16 cellular contexts compared by ENCODE assay signal in genomic region chr16:89412811-89413210, GRCh38.
A peak's percentile ranks its signal among the peaks of the same experiment; 100 is the strongest.
DNase-seq lines count a peak whose midpoint lies in the region; ATAC-seq and TF ChIP-seq lines count a peak whose summit lies in the region.
"Had no signal": no experiment of that assay in that cellular context is flagged by ENCODE, and none has a peak within 500 bp of the region (broad histone marks: within the 10 kb centered on the region; RNA-seq: fewer than 3 reads in every experiment).

No MANE protein-coding gene starts in this region.

- WGBS in ectodermal cell, 2 experiments, result 18 to 20% methylated on average over 3 to 4 of the region's 4 CpGs
- whole genome bisulfite sequencing in spleen, 5 donors, result 62 to 77% (median 70%) methylated on average over 4 of the region's 4 CpGs

- TF ChIP-seq POLR2A in spleen (IDR thresholded peaks at IDR 0.05), result no peak

- peak overlapping the region; percentile 28 for H3K27ac Mint-ChIP-seq in activated CD4-positive, alpha-beta T cell treated with anti-CD3 and anti-CD28 coated beads, Interleukin-2, amount 10 ng/mL, durations not matched to agents 24 days and 14 days
- H3K27ac Mint-ChIP-seq in IgD-negative memory B cell, result peak overlapping the region; percentile 9 to 63 (median 50)
- H3K27ac Mint-ChIP-seq in neural crest cell (ENCODE audit: unreplicated experiment), result no peak overlapping the region

- H3K27me3 Mint-ChIP-seq in activated CD4-positive, alpha-beta T cell treated with anti-CD3 and anti-CD28 coated beads, Interleukin-2, amount 10 ng/mL, durations not matched to agents 24 days and 14 days, result no peaks in the 10 kb centered on the region
- H3K27me3 Mint-ChIP-seq in IgD-negative memory B cell, result no peaks in the 10 kb centered on the region
- H3K27me3 Mint-ChIP-seq in neural crest cell (ENCODE audit: low read depth), result no peaks in the 10 kb centered on the region

- H3K9me3 Mint-ChIP-seq in activated CD4-positive, alpha-beta T cell treated with anti-CD3 and anti-CD28 coated beads, Interleukin-2, amount 10 ng/mL, durations not matched to agents 24 days and 14 days, result no peaks in the 10 kb centered on the region
- H3K9me3 Mint-ChIP-seq in IgD-negative memory B cell (no peaks in the 10 kb centered on the region), neural crest cell (no peaks in the 10 kb centered on the region)

- H3K9me3 ChIP-seq in ectodermal cell (ENCODE audit: control insufficient read depth, low read length), result no peaks in the 10 kb centered on the region
- no peaks in the 10 kb centered on the region for H3K9me3 ChIP-seq in spleen
- H3K9me3 ChIP-seq: vagina had no signal

- H3K36me3 ChIP-seq in ectodermal cell (ENCODE audit: control insufficient read depth, insufficient read depth, low read length) (no peaks in the 10 kb centered on the region), spleen (peaks cover 0 to 27% (median 3%) of the 10 kb centered on the region in 6 donors)
- H3K36me3 ChIP-seq: vagina had no signal

- no peak for ATAC-seq in GM18511 (IDR thresholded peaks at IDR 0.05; ENCODE audit: unreplicated experiment)

- peak overlapping the region; percentile 62 for H3K27ac ChIP-seq in ectodermal cell (ENCODE audit: insufficient read depth, low read depth, low read length, poor library complexity, severe bottlenecking)
- peak overlapping the region in 1 of 8 donors; percentile 15 for H3K27ac ChIP-seq in spleen
- H3K27ac ChIP-seq: vagina had no signal

- DNase-seq in activated CD4-positive, alpha-beta T cell treated with anti-CD3 and anti-CD28 coated beads, Interleukin-2, amount 10 ng/mL, durations not matched to agents 24 days and 14 days, result no peak
- no peak for DNase-seq in activated CD4-positive, alpha-beta T cell treated with anti-CD3 and anti-CD28 coated beads, Interleukin-2, amount 50 U/mL, for 48 hours
- DNase-seq in neural crest cell (ENCODE audit: low read depth, low spot score) (peak; percentile 26), putamen (ENCODE audit: low spot score) (no peak), spleen (no peak)
- DNase-seq: ACHN; activated CD4-positive, alpha-beta T cell treated with anti-CD3 and anti-CD28 coated beads for 1 hour; activated gamma-delta T cell; DMS79 treated with DMSO at 0.1 percent for 48 hours; hippocampal formation; NCI-H1930; stimulated activated CD4-positive, alpha-beta T cell treated with anti-CD3 and anti-CD28 coated beads, Interleukin-1b, Interleukin-23, amount 100 ng/mL, for 48 hours had no signal

- intact Hi-C loops in activated CD4-positive, alpha-beta T cell treated with anti-CD3 and anti-CD28 coated beads, Interleukin-2, amount 10 ng/mL, durations not matched to agents 24 days and 14 days (cut with micrococcal nuclease), result no loop called here
- intact Hi-C loops in spleen (cut with DNase I; ENCODE audit: low total_unique reads), result no loop called here

- H3K27me3 ChIP-seq in ectodermal cell (ENCODE audit: control insufficient read depth, insufficient read depth, low read length, poor library complexity, severe bottlenecking) (no peaks in the 10 kb centered on the region), spleen (replicated peaks in 1 of 7) (no peaks in the 10 kb centered on the region)
- H3K27me3 ChIP-seq: vagina had no signal

- H3K4me1 ChIP-seq in ectodermal cell (ENCODE audit: control insufficient read depth, insufficient read depth, low read length) (peaks cover 43% of the 10 kb centered on the region), spleen (peaks cover 44 to 97% (median 89%) of the 10 kb centered on the region in 6 donors)

- no peak for TF ChIP-seq CTCF in neural crest cell (conservative IDR thresholded peaks at IDR 0.05)
- no peak for TF ChIP-seq CTCF in spleen (IDR thresholded peaks at IDR 0.05 in 8 of 11, conservative IDR thresholded peaks at IDR 0.05 in 3 of 11)

- peaks cover 20% of the 10 kb centered on the region for H3K36me3 Mint-ChIP-seq in activated CD4-positive, alpha-beta T cell treated with anti-CD3 and anti-CD28 coated beads, Interleukin-2, amount 10 ng/mL, durations not matched to agents 24 days and 14 days (ENCODE audit: low read depth)
- H3K36me3 Mint-ChIP-seq in IgD-negative memory B cell (no peaks in the 10 kb centered on the region), neural crest cell (ENCODE audit: low read depth) (no peaks in the 10 kb centered on the region)

- no peak overlapping the region for H3K4me3 ChIP-seq in ectodermal cell (ENCODE audit: insufficient read depth, low read depth, low read length)
- H3K4me3 ChIP-seq in spleen, result no peak overlapping the region
- H3K4me3 ChIP-seq: vagina had no signal

- no peak overlapping the region for H3K4me3 Mint-ChIP-seq in activated CD4-positive, alpha-beta T cell treated with anti-CD3 and anti-CD28 coated beads, Interleukin-2, amount 10 ng/mL, durations not matched to agents 24 days and 14 days
- H3K4me3 Mint-ChIP-seq in IgD-negative memory B cell (peak overlapping the region in 2 of 4 donors; percentile 8 to 37), neural crest cell (peak overlapping the region; percentile 68)

- H3K4me1 Mint-ChIP-seq in activated CD4-positive, alpha-beta T cell treated with anti-CD3 and anti-CD28 coated beads, Interleukin-2, amount 10 ng/mL, durations not matched to agents 24 days and 14 days, result peaks cover 62% of the 10 kb centered on the region
- H3K4me1 Mint-ChIP-seq in IgD-negative memory B cell (peaks cover 45 to 57% (median 52%) of the 10 kb centered on the region in 3 donors), neural crest cell (peaks cover 77% of the 10 kb centered on the region)
